Comparison of ENCODE assay signal across 1 cellular context in genomic region chr9:94600715-94601114, GRCh38.
TF ChIP-seq lines count a peak whose summit lies in the region.

No MANE protein-coding gene starts in this region.

TF ChIP-seq in HepG2, 621 proteins besides CTCF, POLR2A, EP300 and RAD21:
- TF ChIP-seq MAFK (conservative IDR thresholded peaks at IDR 0.05 in 1 of 2, IDR thresholded peaks at IDR 0.05 in 1 of 2; ENCODE audit: low read length in 2 of 2) (0 out of 4 replicates have a peak, but pooled peaks of 1 of the 2 experiments have one; percentile 13), ZFP1 (CRISPR knock-in tag; IDR thresholded peaks at IDR 0.05) (no peak), ZFX (CRISPR knock-in tag; IDR thresholded peaks at IDR 0.05; ENCODE audit: low read depth) (0 out of 2 replicates have a peak, but pooled peaks have one; percentile 12)
